In the genomic region with DNA sequence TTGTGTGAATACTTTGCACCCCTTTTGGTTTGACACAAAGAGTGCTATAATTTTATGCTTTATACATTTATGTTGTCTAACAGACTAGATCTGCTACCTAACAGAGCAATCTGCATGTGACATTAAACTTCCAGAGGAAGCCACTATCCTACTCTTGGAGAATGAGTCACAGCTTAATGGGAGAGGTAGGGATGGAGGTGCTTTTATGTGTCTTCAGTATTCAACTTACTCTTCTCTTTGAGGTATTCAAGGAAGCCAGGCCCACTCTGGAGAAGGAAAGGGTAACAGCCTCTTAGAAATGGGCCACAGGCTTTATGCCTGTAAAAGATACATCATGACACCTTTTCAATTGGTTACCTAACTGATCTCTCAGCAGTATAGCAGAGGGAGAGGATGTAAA, we compare ENCODE assay signal across 22 cellular contexts.
A peak's percentile ranks its signal among the peaks of the same experiment; 100 is the strongest.
DNase-seq lines count a peak whose midpoint lies in the region; ATAC-seq and TF ChIP-seq lines count a peak whose summit lies in the region.
"Had no signal": no experiment of that assay in that cellular context is flagged by ENCODE, and none has a peak within 500 bp of the region (broad histone marks: within the 10 kb centered on the region; RNA-seq: fewer than 3 reads in every experiment).

No MANE protein-coding gene starts in this region.

- no peaks in the 10 kb centered on the region for H3K36me3 ChIP-seq in Loucy (ENCODE audit: insufficient read depth, low read length)
- H3K36me3 ChIP-seq: BE2C; BLaER1 treated with 17β-estradiol and CSF1 and Interleukin-3, amounts not matched to agents 10 nM and 100 nM had no signal

- H3K36me3 Mint-ChIP-seq in activated CD4-positive, alpha-beta T cell treated with anti-CD3 and anti-CD28 coated beads, Interleukin-2, amount 10 ng/mL, durations not matched to agents 24 days and 14 days (ENCODE audit: low read depth): no peaks in the 10 kb centered on the region
- H3K36me3 Mint-ChIP-seq in activated CD4-positive, alpha-beta T cell treated with anti-CD3 and anti-CD28 coated beads for 36 hours (ENCODE audit: low read depth): no peaks in the 10 kb centered on the region
- no peaks in the 10 kb centered on the region for H3K36me3 Mint-ChIP-seq in WTC11
- H3K36me3 Mint-ChIP-seq: CD14-positive monocyte had no signal

- H3K9me3 ChIP-seq in Loucy (ENCODE audit: insufficient read depth, low read depth, low read length): no peaks in the 10 kb centered on the region
- H3K9me3 ChIP-seq: A549; BE2C; BLaER1 treated with 17β-estradiol and CSF1 and Interleukin-3, amounts not matched to agents 10 nM and 100 nM had no signal

- no peak overlapping the region for H3K4me3 Mint-ChIP-seq in activated CD4-positive, alpha-beta T cell treated with anti-CD3 and anti-CD28 coated beads, Interleukin-2, amount 10 ng/mL, durations not matched to agents 24 days and 14 days
- H3K4me3 Mint-ChIP-seq in activated CD4-positive, alpha-beta T cell treated with anti-CD3 and anti-CD28 coated beads for 36 hours: no peak overlapping the region
- H3K4me3 Mint-ChIP-seq in WTC11: no peak overlapping the region
- H3K4me3 Mint-ChIP-seq: CD14-positive monocyte; CD4-positive, alpha-beta T cell; CD8-positive, alpha-beta memory T cell had no signal

- H3K4me3 ChIP-seq in Loucy (ENCODE audit: low read length, poor library complexity, severe bottlenecking): no peak overlapping the region
- H3K4me3 ChIP-seq: A549; BLaER1 treated with 17β-estradiol and CSF1 and Interleukin-3, amounts not matched to agents 10 nM and 100 nM; GM12878 had no signal

- CTCF ChIA-PET in activated CD4-positive, alpha-beta T cell treated with anti-CD3 and anti-CD28 coated beads for 36 hours (lab: Charles Lee): interaction anchor here (1.0 kb wide), 1 partner anchor 26 kb away, joined by 3 read pairs; no protein-coding TSS in a partner anchor
- CTCF ChIA-PET in WTC11 (lab: Charles Lee): no interaction called here

- no peaks in the 10 kb centered on the region for H3K79me2 ChIP-seq in Loucy (ENCODE audit: insufficient read depth, low read length)

- peaks cover 14% of the 10 kb centered on the region for H3K27me3 Mint-ChIP-seq in activated CD4-positive, alpha-beta T cell treated with anti-CD3 and anti-CD28 coated beads, Interleukin-2, amount 10 ng/mL, durations not matched to agents 24 days and 14 days
- H3K27me3 Mint-ChIP-seq in activated CD4-positive, alpha-beta T cell treated with anti-CD3 and anti-CD28 coated beads for 36 hours: peaks cover 3% of the 10 kb centered on the region
- H3K27me3 Mint-ChIP-seq in WTC11 (ENCODE audit: low read depth): no peaks in the 10 kb centered on the region

- no peak for ATAC-seq in activated CD4-positive, alpha-beta T cell treated with anti-CD3 and anti-CD28 coated beads for 36 hours
- ATAC-seq in foreskin keratinocyte: peak; percentile 29
- no peak for ATAC-seq in GM19328 (IDR thresholded peaks at IDR 0.05; ENCODE audit: unreplicated experiment)
- ATAC-seq in WTC11: no peak
- ATAC-seq: A549, GM12878 had no signal

- peaks cover 3% of the 10 kb centered on the region for H3K9me3 Mint-ChIP-seq in activated CD4-positive, alpha-beta T cell treated with anti-CD3 and anti-CD28 coated beads, Interleukin-2, amount 10 ng/mL, durations not matched to agents 24 days and 14 days
- no peaks in the 10 kb centered on the region for H3K9me3 Mint-ChIP-seq in activated CD4-positive, alpha-beta T cell treated with anti-CD3 and anti-CD28 coated beads for 36 hours (ENCODE audit: low read depth)
- no peaks in the 10 kb centered on the region for H3K9me3 Mint-ChIP-seq in WTC11
- H3K9me3 Mint-ChIP-seq: CD4-positive, alpha-beta T cell had no signal

- H3K27me3 ChIP-seq in Loucy (ENCODE audit: insufficient read depth, low read length, poor library complexity, severe bottlenecking): no peaks in the 10 kb centered on the region
- H3K27me3 ChIP-seq in foreskin keratinocyte: no peaks in the 10 kb centered on the region
- H3K27me3 ChIP-seq: BE2C; BLaER1 treated with 17β-estradiol and CSF1 and Interleukin-3, amounts not matched to agents 10 nM and 100 nM had no signal

- no peak overlapping the region for H2AFZ ChIP-seq in Loucy (ENCODE audit: low read length)

- H3K4me1 ChIP-seq in Loucy (ENCODE audit: insufficient read depth, low read length, poor library complexity, severe bottlenecking): peaks cover 42% of the 10 kb centered on the region
- H3K4me1 ChIP-seq in foreskin keratinocyte: peaks cover 16% of the 10 kb centered on the region
- H3K4me1 ChIP-seq: A549; BE2C; BLaER1 treated with 17β-estradiol and CSF1 and Interleukin-3, amounts not matched to agents 10 nM and 100 nM had no signal

- H4K20me1 ChIP-seq in Loucy (ENCODE audit: insufficient read depth, low read length, poor library complexity, severe bottlenecking): no peaks in the 10 kb centered on the region
- H4K20me1 ChIP-seq: BLaER1 treated with 17β-estradiol and CSF1 and Interleukin-3, amounts not matched to agents 10 nM and 100 nM had no signal

- no peak overlapping the region for H3K4me2 ChIP-seq in Loucy (ENCODE audit: low read depth, low read length, poor library complexity, severe bottlenecking)
- H3K4me2 ChIP-seq: A549; BLaER1 treated with 17β-estradiol and CSF1 and Interleukin-3, amounts not matched to agents 10 nM and 100 nM had no signal

- POLR2A ChIA-PET in activated CD4-positive, alpha-beta T cell treated with anti-CD3 and anti-CD28 coated beads for 36 hours (lab: Charles Lee): no interaction called here
- POLR2A ChIA-PET in WTC11 (lab: Charles Lee): no interaction called here

- no peaks in the 10 kb centered on the region for H3K4me1 Mint-ChIP-seq in activated CD4-positive, alpha-beta T cell treated with anti-CD3 and anti-CD28 coated beads, Interleukin-2, amount 10 ng/mL, durations not matched to agents 24 days and 14 days
- no peaks in the 10 kb centered on the region for H3K4me1 Mint-ChIP-seq in activated CD4-positive, alpha-beta T cell treated with anti-CD3 and anti-CD28 coated beads for 36 hours
- no peaks in the 10 kb centered on the region for H3K4me1 Mint-ChIP-seq in WTC11
- H3K4me1 Mint-ChIP-seq: CD14-positive monocyte; CD8-positive, alpha-beta memory T cell had no signal

- no peak overlapping the region for H3K27ac Mint-ChIP-seq in activated CD4-positive, alpha-beta T cell treated with anti-CD3 and anti-CD28 coated beads, Interleukin-2, amount 10 ng/mL, durations not matched to agents 24 days and 14 days
- no peak overlapping the region for H3K27ac Mint-ChIP-seq in activated CD4-positive, alpha-beta T cell treated with anti-CD3 and anti-CD28 coated beads for 36 hours
- no peak overlapping the region for H3K27ac Mint-ChIP-seq in WTC11
- H3K27ac Mint-ChIP-seq: CD14-positive monocyte; CD4-positive, alpha-beta T cell had no signal

- intact Hi-C loops in activated CD4-positive, alpha-beta T cell treated with anti-CD3 and anti-CD28 coated beads, Interleukin-2, amount 10 ng/mL, durations not matched to agents 24 days and 14 days (cut with micrococcal nuclease): no loop called here
- intact Hi-C loops in activated CD4-positive, alpha-beta T cell treated with anti-CD3 and anti-CD28 coated beads for 36 hours (cut with DNase I, micrococcal nuclease): no loop called here

- TF ChIP-seq CTCF in Loucy (conservative IDR thresholded peaks at IDR 0.05; ENCODE audit: low read length) (no peak), foreskin keratinocyte (conservative IDR thresholded peaks at IDR 0.05) (no peak), WTC11 (IDR thresholded peaks at IDR 0.05) (no peak)

- peak; percentile 32 for DNase-seq in activated CD4-positive, alpha-beta T cell treated with anti-CD3 and anti-CD28 coated beads, Interleukin-2, amount 10 ng/mL, durations not matched to agents 24 days and 14 days
- no peak for DNase-seq in activated CD4-positive, alpha-beta T cell treated with anti-CD3 and anti-CD28 coated beads for 36 hours
- no peak for DNase-seq in foreskin keratinocyte
- DNase-seq in NCI-H2196 treated with DMSO at 0.1 percent for 48 hours (lab: John Stamatoyannopoulos, UW; ENCODE audit: unreplicated experiment): no peak
- no peak for DNase-seq in WTC11 (ENCODE audit: low spot score)
- DNase-seq: 8988T; ACHN; AML-193; BE2C; CD4-positive, alpha-beta T cell; CD8-positive, alpha-beta memory T cell; DMS 273 treated with DMSO at 0.1 percent for 48 hours; DND-41; GOT3; H7; HCEC 1CT had no signal

- peak overlapping the region; percentile 6 for H3K9ac ChIP-seq in Loucy (ENCODE audit: low read depth, low read length, poor library complexity, severe bottlenecking)
- H3K9ac ChIP-seq: BLaER1 treated with 17β-estradiol and CSF1 and Interleukin-3, amounts not matched to agents 10 nM and 100 nM had no signal

- H3K27ac ChIP-seq in foreskin keratinocyte: no peak overlapping the region
- H3K27ac ChIP-seq: A549; BLaER1 treated with 17β-estradiol and CSF1 and Interleukin-3, amounts not matched to agents 10 nM and 100 nM had no signal

- H3F3A ChIP-seq in Loucy (ENCODE audit: low read depth): peaks cover 7% of the 10 kb centered on the region

- H3K9me2 ChIP-seq in Loucy (replicated peaks; ENCODE audit: low read depth, low read length): no peaks in the 10 kb centered on the region

TF ChIP-seq in WTC11, 78 proteins besides CTCF, POLR2A, EP300 and RAD21 (continues in another document):
- TF ChIP-seq FOXK1 (CRISPR knock-in tag; IDR thresholded peaks at IDR 0.05) (no peak), FOXP1 (CRISPR knock-in tag; IDR thresholded peaks at IDR 0.05; ENCODE audit: borderline replicate concordance) (no peak), TCF7 (CRISPR knock-in tag; IDR thresholded peaks at IDR 0.05; ENCODE audit: low read depth) (no peak), ZNF232 (CRISPR knock-in tag; IDR thresholded peaks at IDR 0.05) (no peak), KAT7 (CRISPR knock-in tag; IDR thresholded peaks at IDR 0.05; ENCODE audit: borderline replicate concordance) (no peak)
- TF ChIP-seq, protein P1, sequence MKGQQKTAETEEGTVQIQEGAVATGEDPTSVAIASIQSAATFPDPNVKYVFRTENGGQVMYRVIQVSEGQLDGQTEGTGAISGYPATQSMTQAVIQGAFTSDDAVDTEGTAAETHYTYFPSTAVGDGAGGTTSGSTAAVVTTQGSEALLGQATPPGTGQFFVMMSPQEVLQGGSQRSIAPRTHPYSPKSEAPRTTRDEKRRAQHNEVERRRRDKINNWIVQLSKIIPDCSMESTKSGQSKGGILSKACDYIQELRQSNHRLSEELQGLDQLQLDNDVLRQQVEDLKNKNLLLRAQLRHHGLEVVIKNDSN (CRISPR knock-in tag; IDR thresholded peaks at IDR 0.05): no peak
- TF ChIP-seq, protein P2, sequence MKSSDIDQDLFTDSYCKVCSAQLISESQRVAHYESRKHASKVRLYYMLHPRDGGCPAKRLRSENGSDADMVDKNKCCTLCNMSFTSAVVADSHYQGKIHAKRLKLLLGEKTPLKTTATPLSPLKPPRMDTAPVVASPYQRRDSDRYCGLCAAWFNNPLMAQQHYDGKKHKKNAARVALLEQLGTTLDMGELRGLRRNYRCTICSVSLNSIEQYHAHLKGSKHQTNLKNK (CRISPR knock-in tag; IDR thresholded peaks at IDR 0.05): no peak
